8 cellular contexts compared by ENCODE assay signal in the genomic region with DNA sequence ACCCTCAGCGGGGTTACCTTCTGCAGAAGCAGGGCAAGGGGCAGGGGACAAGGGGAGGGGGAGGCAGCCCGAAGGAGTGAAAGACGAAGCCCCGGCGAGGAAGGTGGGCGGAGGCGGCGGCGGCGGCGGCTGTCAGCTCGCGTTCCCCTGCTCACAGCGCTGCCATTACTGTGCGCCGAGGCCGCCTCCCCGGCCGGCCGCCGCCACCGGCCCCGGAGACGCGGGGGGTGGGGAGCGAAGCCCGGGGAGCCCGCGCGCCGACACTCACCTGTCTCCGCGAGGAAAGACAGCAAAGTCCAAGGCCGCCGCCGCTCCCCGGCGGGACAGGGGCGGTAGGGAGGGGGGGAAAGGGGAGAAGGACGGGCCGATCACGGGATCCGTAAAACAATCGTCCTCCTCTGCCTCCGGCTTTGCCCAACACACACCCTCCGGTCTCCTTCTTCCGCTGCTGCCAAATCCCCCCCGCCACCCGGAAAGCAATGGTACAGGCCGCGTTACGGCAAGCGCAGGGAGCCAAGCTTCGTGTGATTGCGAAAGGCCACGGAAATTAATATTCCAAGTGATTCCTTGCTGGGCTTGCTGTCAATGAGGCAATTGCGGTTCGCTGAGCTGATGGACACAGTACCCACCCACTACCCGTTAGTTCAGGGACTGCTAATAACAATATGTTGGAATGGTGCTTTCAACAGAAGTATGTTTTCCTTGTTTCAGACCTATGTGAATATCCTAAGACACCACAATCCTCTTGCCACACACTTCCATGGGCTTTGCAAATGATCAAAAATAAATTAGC. TPM values are rescaled to one million over a fixed set of nuclear protein-coding genes. Genes with fewer than 3 reads are reported as not detected.
DNase-seq lines count a peak whose midpoint lies in the region; ATAC-seq and TF ChIP-seq lines count a peak whose summit lies in the region.

A gene (minus strand): TSS at position 180 of the 793 bp plus-strand sequence. CDS start 19,024 bp downstream, outside the sequence.

- TF ChIP-seq CTCF in GM13976 (IDR thresholded peaks at IDR 0.05; ENCODE audit: borderline replicate concordance, control extremely low read depth, extremely low read depth, insufficient read depth, missing control alignments) (no peak), heart left ventricle (IDR thresholded peaks at IDR 0.05) (no peak), transverse colon (IDR thresholded peaks at IDR 0.05) (peak in 1 of 5 experiments; percentile 11)

- H3K4me1 ChIP-seq in heart left ventricle (peaks cover 4 to 43% (median 35%) of the 10 kb centered on the region in 12 donors), transverse colon (peaks cover 7 to 28% (median 18%) of the 10 kb centered on the region in 4 donors)

- ATAC-seq in HG02840 (IDR thresholded peaks at IDR 0.05; ENCODE audit: low FRiP score, unreplicated experiment) (peak; percentile 95), T-cell (replicated peaks in 1 of 4) (peak; percentile 94 to 98 (median 97)), heart left ventricle (peak; percentile 87 to 98 (median 98))

- DNase-seq in GM13976 (ENCODE audit: low spot score): peak; percentile 96
- DNase-seq in NCI-H1436 (lab: John Stamatoyannopoulos, UW): peak; percentile 88
- DNase-seq in T-cell: peak; percentile 83 to 93 (median 90)
- DNase-seq in heart left ventricle: peak; percentile 94 to 95 (median 94)
- peak; percentile 92 for DNase-seq in pons (ENCODE audit: low spot score)
- DNase-seq in transverse colon: peak; percentile 93

- no peaks in the 10 kb centered on the region for H3K36me3 ChIP-seq in heart left ventricle
- H3K36me3 ChIP-seq in transverse colon: no peaks in the 10 kb centered on the region

- no peaks in the 10 kb centered on the region for H3K9me3 Mint-ChIP-seq in T-cell

- intact Hi-C loops in heart left ventricle (cut with DNase I) (no loop called here), transverse colon (cut with DNase I; ENCODE audit: low total_unique reads) (no loop called here)

- peaks cover 0 to 7% (median 0%) of the 10 kb centered on the region in 12 donors for H3K9me3 ChIP-seq in heart left ventricle
- no peaks in the 10 kb centered on the region for H3K9me3 ChIP-seq in transverse colon

- peaks cover 0 to 3% of the 10 kb centered on the region in 2 donors for H3K27me3 Mint-ChIP-seq in T-cell

- peak within 1 kb of the TSS; percentile 93 to 98 for H3K27ac Mint-ChIP-seq in T-cell

- peaks cover 47 to 53% (median 52%) of the 10 kb centered on the region in 3 donors for H3K4me1 Mint-ChIP-seq in T-cell

- CTCF ChIA-PET in T-cell (lab: Charles Lee): interaction anchor here (0.6 to 1.8 kb wide), 5 partner anchors 15 to 540 kb away, joined by 3 to 10 read pairs (median 4); a partner anchor contains a TSS

- POLR2A ChIA-PET in T-cell (lab: Charles Lee): interaction anchor here (0.6 to 3.0 kb wide), 4 partner anchors 36 to 105 kb away, joined by 3 to 23 read pairs (median 4); a partner anchor contains a TSS

- no peaks in the 10 kb centered on the region for H3K27me3 ChIP-seq in heart left ventricle
- H3K27me3 ChIP-seq in transverse colon: peaks cover 6% of the 10 kb centered on the region

- H3K36me3 Mint-ChIP-seq in T-cell: peaks cover 9% of the 10 kb centered on the region

- peak within 1 kb of the TSS; percentile 74 to 97 (median 91) for H3K4me3 ChIP-seq in heart left ventricle
- H3K4me3 ChIP-seq in transverse colon: peak within 1 kb of the TSS; percentile 86 to 95 (median 93)

- TF ChIP-seq EP300 in transverse colon (IDR thresholded peaks at IDR 0.05; ENCODE audit: low read depth): no peak

- no peak within 1 kb of the TSS for H3K27ac ChIP-seq in adipose tissue (ENCODE audit: low read depth, low read length)
- H3K27ac ChIP-seq in heart left ventricle: peak within 1 kb of the TSS; percentile 90 to 99 (median 97)
- H3K27ac ChIP-seq in transverse colon: peak within 1 kb of the TSS; percentile 94 to 98 (median 96)

- H3K4me3 Mint-ChIP-seq in T-cell: peak within 1 kb of the TSS; percentile 93 to 98 (median 96)

- in situ Hi-C loops in GM13976 (cut with MboI; ENCODE audit: low sequenced_read_pairs, unreplicated experiment): no loop called here
- in situ Hi-C loops in transverse colon (cut with MboI; ENCODE audit: low pct_ligation_motif_present in 1 of 4, low pct_unique_long_range_greater_than_20kb in 1 of 4, low sequenced_read_pairs in 3 of 4): no loop called here

- 0 to 1% (median 0%) methylated on average over 32 to 59 of the region's 59 CpGs for WGBS in adipose tissue, 3 donors
- WGBS in heart left ventricle, 4 donors: 0 to 1% (median 0%) methylated on average over 27 to 59 of the region's 59 CpGs
- whole genome bisulfite sequencing in transverse colon (ENCODE audit: low coverage in 1 of 2), 2 donors: 1% methylated on average over 50 of the region's 59 CpGs; no CpG with 5 or more reads in 1 of the 2 donors

- no peak for TF ChIP-seq POLR2A in heart left ventricle (IDR thresholded peaks at IDR 0.05)
- TF ChIP-seq POLR2A in transverse colon (IDR thresholded peaks at IDR 0.05): peak; percentile 32

RNA-seq across cellular contexts. Expression of the gene that starts here (rescaled TPM):
- 10 to 100 TPM; 29.5 to 35.6 (median 31.2) TPM for total RNA-seq in T-cell
- polyA plus RNA-seq in adipose tissue: 10 to 100 TPM in 2 of 3 donors, 1 to 10 TPM in 1; 7.2 to 12.8 (median 12.0) TPM
- 10 to 100 TPM; 21.7 to 42.2 (median 34.6) TPM for total RNA-seq in heart left ventricle
- 10 to 100 TPM in 1 of 2 donors, 1 to 10 TPM in 1; 7.1 to 27.7 TPM for polyA plus RNA-seq in heart left ventricle
- 10 to 100 TPM in 2 of 4 donors, 1 to 10 TPM in 2; 6.0 to 15.4 (median 11.5) TPM for total RNA-seq in transverse colon
